1 cellular context compared by ENCODE assay signal in the genomic region with DNA sequence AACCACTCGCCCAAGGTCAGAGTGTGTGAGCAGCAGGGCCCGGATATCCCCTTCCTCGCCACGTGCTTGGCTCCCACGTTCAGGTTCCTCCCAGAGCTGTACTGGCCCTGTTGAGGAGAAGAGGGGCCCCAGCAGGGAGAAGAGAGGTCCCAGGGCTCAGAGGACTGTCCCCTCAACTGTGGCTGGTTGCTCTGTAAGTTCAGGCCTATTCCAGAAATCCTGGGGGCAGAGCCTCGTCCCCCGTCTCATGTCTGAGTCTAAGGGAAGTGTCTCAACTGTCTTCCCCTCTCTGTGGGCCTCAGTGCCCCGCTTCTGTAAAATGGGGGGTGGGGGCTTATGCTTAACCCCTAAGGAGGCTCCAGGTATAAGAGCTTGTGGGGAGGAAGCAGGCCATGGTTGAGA.
TF ChIP-seq lines count a peak whose summit lies in the region.

No MANE protein-coding gene starts in this region.

TF ChIP-seq in H1, 55 proteins besides CTCF, POLR2A, EP300 and RAD21 (continued from another document):
- TF ChIP-seq, protein P1, sequence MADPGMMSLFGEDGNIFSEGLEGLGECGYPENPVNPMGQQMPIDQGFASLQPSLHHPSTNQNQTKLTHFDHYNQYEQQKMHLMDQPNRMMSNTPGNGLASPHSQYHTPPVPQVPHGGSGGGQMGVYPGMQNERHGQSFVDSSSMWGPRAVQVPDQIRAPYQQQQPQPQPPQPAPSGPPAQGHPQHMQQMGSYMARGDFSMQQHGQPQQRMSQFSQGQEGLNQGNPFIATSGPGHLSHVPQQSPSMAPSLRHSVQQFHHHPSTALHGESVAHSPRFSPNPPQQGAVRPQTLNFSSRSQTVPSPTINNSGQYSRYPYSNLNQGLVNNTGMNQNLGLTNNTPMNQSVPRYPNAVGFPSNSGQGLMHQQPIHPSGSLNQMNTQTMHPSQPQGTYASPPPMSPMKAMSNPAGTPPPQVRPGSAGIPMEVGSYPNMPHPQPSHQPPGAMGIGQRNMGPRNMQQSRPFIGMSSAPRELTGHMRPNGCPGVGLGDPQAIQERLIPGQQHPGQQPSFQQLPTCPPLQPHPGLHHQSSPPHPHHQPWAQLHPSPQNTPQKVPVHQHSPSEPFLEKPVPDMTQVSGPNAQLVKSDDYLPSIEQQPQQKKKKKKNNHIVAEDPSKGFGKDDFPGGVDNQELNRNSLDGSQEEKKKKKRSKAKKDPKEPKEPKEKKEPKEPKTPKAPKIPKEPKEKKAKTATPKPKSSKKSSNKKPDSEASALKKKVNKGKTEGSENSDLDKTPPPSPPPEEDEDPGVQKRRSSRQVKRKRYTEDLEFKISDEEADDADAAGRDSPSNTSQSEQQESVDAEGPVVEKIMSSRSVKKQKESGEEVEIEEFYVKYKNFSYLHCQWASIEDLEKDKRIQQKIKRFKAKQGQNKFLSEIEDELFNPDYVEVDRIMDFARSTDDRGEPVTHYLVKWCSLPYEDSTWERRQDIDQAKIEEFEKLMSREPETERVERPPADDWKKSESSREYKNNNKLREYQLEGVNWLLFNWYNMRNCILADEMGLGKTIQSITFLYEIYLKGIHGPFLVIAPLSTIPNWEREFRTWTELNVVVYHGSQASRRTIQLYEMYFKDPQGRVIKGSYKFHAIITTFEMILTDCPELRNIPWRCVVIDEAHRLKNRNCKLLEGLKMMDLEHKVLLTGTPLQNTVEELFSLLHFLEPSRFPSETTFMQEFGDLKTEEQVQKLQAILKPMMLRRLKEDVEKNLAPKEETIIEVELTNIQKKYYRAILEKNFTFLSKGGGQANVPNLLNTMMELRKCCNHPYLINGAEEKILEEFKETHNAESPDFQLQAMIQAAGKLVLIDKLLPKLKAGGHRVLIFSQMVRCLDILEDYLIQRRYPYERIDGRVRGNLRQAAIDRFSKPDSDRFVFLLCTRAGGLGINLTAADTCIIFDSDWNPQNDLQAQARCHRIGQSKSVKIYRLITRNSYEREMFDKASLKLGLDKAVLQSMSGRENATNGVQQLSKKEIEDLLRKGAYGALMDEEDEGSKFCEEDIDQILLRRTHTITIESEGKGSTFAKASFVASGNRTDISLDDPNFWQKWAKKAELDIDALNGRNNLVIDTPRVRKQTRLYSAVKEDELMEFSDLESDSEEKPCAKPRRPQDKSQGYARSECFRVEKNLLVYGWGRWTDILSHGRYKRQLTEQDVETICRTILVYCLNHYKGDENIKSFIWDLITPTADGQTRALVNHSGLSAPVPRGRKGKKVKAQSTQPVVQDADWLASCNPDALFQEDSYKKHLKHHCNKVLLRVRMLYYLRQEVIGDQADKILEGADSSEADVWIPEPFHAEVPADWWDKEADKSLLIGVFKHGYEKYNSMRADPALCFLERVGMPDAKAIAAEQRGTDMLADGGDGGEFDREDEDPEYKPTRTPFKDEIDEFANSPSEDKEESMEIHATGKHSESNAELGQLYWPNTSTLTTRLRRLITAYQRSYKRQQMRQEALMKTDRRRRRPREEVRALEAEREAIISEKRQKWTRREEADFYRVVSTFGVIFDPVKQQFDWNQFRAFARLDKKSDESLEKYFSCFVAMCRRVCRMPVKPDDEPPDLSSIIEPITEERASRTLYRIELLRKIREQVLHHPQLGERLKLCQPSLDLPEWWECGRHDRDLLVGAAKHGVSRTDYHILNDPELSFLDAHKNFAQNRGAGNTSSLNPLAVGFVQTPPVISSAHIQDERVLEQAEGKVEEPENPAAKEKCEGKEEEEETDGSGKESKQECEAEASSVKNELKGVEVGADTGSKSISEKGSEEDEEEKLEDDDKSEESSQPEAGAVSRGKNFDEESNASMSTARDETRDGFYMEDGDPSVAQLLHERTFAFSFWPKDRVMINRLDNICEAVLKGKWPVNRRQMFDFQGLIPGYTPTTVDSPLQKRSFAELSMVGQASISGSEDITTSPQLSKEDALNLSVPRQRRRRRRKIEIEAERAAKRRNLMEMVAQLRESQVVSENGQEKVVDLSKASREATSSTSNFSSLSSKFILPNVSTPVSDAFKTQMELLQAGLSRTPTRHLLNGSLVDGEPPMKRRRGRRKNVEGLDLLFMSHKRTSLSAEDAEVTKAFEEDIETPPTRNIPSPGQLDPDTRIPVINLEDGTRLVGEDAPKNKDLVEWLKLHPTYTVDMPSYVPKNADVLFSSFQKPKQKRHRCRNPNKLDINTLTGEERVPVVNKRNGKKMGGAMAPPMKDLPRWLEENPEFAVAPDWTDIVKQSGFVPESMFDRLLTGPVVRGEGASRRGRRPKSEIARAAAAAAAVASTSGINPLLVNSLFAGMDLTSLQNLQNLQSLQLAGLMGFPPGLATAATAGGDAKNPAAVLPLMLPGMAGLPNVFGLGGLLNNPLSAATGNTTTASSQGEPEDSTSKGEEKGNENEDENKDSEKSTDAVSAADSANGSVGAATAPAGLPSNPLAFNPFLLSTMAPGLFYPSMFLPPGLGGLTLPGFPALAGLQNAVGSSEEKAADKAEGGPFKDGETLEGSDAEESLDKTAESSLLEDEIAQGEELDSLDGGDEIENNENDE (IDR thresholded peaks at IDR 0.05; ENCODE audit: insufficient replicate concordance, low read length) = no peak
- TF ChIP-seq BCL11A (IDR thresholded peaks at IDR 0.05; ENCODE audit: low read depth in 2 of 2, low read length in 2 of 2) = no peak
TF ChIP-seq in H1: peak in this region for 0.
